In the genomic region with DNA sequence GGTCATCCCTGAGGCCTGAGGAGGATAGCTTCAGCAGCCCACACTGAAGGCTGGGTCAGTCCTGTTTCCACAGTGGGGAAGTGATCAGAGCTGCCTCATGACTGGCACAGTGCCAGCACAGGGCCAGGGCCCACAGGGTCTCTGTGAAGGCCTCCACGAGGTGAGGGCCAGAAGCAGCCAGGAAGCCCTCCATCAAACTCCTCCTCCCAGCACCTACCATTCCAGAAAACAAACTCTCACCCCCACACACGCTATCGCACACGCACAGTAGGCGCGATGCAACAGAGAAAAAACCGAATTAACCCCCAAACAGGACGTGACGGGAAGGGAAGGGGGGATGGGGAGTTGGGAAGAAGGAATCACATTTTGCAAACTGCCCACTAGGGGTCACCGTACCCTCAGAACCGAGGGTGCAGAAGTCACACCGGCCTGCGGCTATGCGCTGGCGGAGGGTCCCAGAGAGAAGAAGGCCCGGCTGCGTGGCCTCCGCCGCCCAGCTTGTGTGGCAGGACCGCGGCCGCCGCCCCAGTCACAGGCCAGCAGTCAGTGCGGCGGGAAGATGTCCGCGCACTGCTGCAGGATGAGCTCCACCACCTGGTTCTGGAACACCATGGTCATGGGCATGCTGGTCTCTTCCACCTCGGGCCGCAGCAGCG, we compare ENCODE assay signal across 8 cellular contexts.
DNase-seq lines count a peak whose midpoint lies in the region; ATAC-seq, FAIRE-seq and TF ChIP-seq lines count a peak whose summit lies in the region.

No MANE protein-coding gene starts in this region.

- DNase-seq in AG08395 (ENCODE audit: low spot score) (peak; percentile 90), GM19239 (ENCODE audit: insufficient read length, low spot score) (peak; percentile 80), NCI-H526 treated with DMSO at 0.1 percent for 48 hours (lab: John Stamatoyannopoulos, UW) (peak; percentile 58), activated T-cell treated with anti-CD3 and anti-CD28 coated beads for 24 hours (ENCODE audit: low read depth) (peak; percentile 28), fibroblast of the conjunctiva (ENCODE audit: low read depth) (peak; percentile 87), urothelium cell line (ENCODE audit: low spot score) (peak; percentile 77)

- FAIRE-seq in GM19239 (lab: Jason Lieb, UNC) (peak; percentile 56), urothelium cell line (lab: Jason Lieb, UNC) (peak; percentile 93)

- H3K9me3 Mint-ChIP-seq in nephron: no peaks in the 10 kb centered on the region

- peaks cover 24% of the 10 kb centered on the region for H3K27me3 Mint-ChIP-seq in nephron (ENCODE audit: low read depth)

- ATAC-seq in GM21367 (IDR thresholded peaks at IDR 0.05; ENCODE audit: unreplicated experiment): no peak

- H3K4me1 Mint-ChIP-seq in nephron: peaks cover 11% of the 10 kb centered on the region

- peak; percentile 68 to 85 (median 81) for TF ChIP-seq CTCF in nephron (IDR thresholded peaks at IDR 0.05; ENCODE audit: unreplicated experiment in 3 of 3)

- peak overlapping the region in 2 of 3 experiments; percentile 10 to 40 for H3K27ac Mint-ChIP-seq in nephron

- H3K36me3 Mint-ChIP-seq in nephron (ENCODE audit: low read depth): peaks cover 3% of the 10 kb centered on the region

- H3K4me3 Mint-ChIP-seq in nephron: peak overlapping the region; percentile 4 to 54 (median 24)

Comparison
In these comparisons a context has a peak if more than half of its experiments do, and no peak if none do; other contexts are left out.
1. DNase-seq: peak in every context shown above with its lines; median percentile 90 in AG08395; 87 in fibroblast of the conjunctiva; 80 in GM19239; 77 in urothelium cell line; 58 in NCI-H526 treated with DMSO at 0.1 percent for 48 hours; 28 in activated T-cell treated with anti-CD3 and anti-CD28 coated beads for 24 hours.